In genomic region chr4:8283161-8283560, GRCh38 we compare ENCODE assay signal across 13 cellular contexts. TPM values are rescaled to one million over a fixed set of nuclear protein-coding genes. Genes with fewer than 3 reads are reported as not detected.
"Had no signal": no experiment of that assay in that cellular context is flagged by ENCODE, and none has a peak within 500 bp of the region (broad histone marks: within the 10 kb centered on the region; RNA-seq: fewer than 3 reads in every experiment).

No MANE protein-coding gene starts in this region.

- H3K27ac Mint-ChIP-seq: activated CD4-positive, alpha-beta T cell treated with anti-CD3 and anti-CD28 coated beads, Interleukin-2, amount 10 ng/mL, durations not matched to agents 24 days and 14 days; activated naive CD4-positive, alpha-beta T cell treated with anti-CD3 and anti-CD28 coated beads, Interleukin-2, amount 10 ng/mL, durations not matched to agents 7 days and 5 days; activated T-helper 2 cell treated with anti-CD3 and anti-CD28 coated beads, Interferon-gamma antibody, Interleukin-2, Interleukin-4, amounts not matched to agents 10 μg/mL and 5 μg/mL and 100 μg/mL, durations not matched to agents 14 hours and 24 hours and 36 hours; T-helper 1 cell treated with Interleukin-12 subunit alpha and Interleukin-12 subunit beta and Interleukin-4 antibody, amounts not matched to agents 30 μg/mL and 1 μg/mL, for 36 hours; WTC11 had no signal

- H3K9me3 Mint-ChIP-seq: activated CD4-positive, alpha-beta T cell treated with anti-CD3 and anti-CD28 coated beads, Interleukin-2, amount 10 ng/mL, durations not matched to agents 24 days and 14 days; activated naive CD4-positive, alpha-beta T cell treated with anti-CD3 and anti-CD28 coated beads, Interleukin-2, amount 10 ng/mL, durations not matched to agents 7 days and 5 days; activated T-helper 2 cell treated with anti-CD3 and anti-CD28 coated beads, Interferon-gamma antibody, Interleukin-2, Interleukin-4, amounts not matched to agents 10 μg/mL and 5 μg/mL and 100 μg/mL, durations not matched to agents 14 hours and 24 hours and 36 hours; effector memory CD8-positive, alpha-beta T cell; naive B cell; T-helper 1 cell treated with Interleukin-12 subunit alpha and Interleukin-12 subunit beta and Interleukin-4 antibody, amounts not matched to agents 30 μg/mL and 1 μg/mL, for 36 hours; WTC11 had no signal

- H3K4me3 Mint-ChIP-seq: activated CD4-positive, alpha-beta T cell treated with anti-CD3 and anti-CD28 coated beads, Interleukin-2, amount 10 ng/mL, durations not matched to agents 24 days and 14 days; activated naive CD4-positive, alpha-beta T cell treated with anti-CD3 and anti-CD28 coated beads, Interleukin-2, amount 10 ng/mL, durations not matched to agents 7 days and 5 days; effector memory CD8-positive, alpha-beta T cell; naive B cell; T-helper 1 cell treated with Interleukin-12 subunit alpha and Interleukin-12 subunit beta and Interleukin-4 antibody, amounts not matched to agents 30 μg/mL and 1 μg/mL, for 36 hours; WTC11 had no signal

- H3K27me3 Mint-ChIP-seq: activated CD4-positive, alpha-beta T cell treated with anti-CD3 and anti-CD28 coated beads, Interleukin-2, amount 10 ng/mL, durations not matched to agents 24 days and 14 days; activated naive CD4-positive, alpha-beta T cell treated with anti-CD3 and anti-CD28 coated beads, Interleukin-2, amount 10 ng/mL, durations not matched to agents 7 days and 5 days; naive B cell had no signal

- H3K4me1 Mint-ChIP-seq: activated CD4-positive, alpha-beta T cell treated with anti-CD3 and anti-CD28 coated beads, Interleukin-2, amount 10 ng/mL, durations not matched to agents 24 days and 14 days; activated naive CD4-positive, alpha-beta T cell treated with anti-CD3 and anti-CD28 coated beads, Interleukin-2, amount 10 ng/mL, durations not matched to agents 7 days and 5 days; WTC11 had no signal

- ATAC-seq: effector memory CD8-positive, alpha-beta T cell had no signal

- H3K36me3 Mint-ChIP-seq: activated naive CD4-positive, alpha-beta T cell treated with anti-CD3 and anti-CD28 coated beads, Interleukin-2, amount 10 ng/mL, durations not matched to agents 7 days and 5 days; naive B cell; WTC11 had no signal

- DNase-seq: activated CD4-positive, alpha-beta T cell treated with anti-CD3 and anti-CD28 coated beads, Interleukin-2, amount 10 ng/mL, durations not matched to agents 24 days and 14 days; activated CD8-positive, alpha-beta memory T cell treated with anti-CD3 and anti-CD28 coated beads for 24 hours; activated naive CD4-positive, alpha-beta T cell treated with anti-CD3 and anti-CD28 coated beads, Interleukin-2, amount 10 ng/mL, durations not matched to agents 7 days and 5 days; central memory CD4-positive, alpha-beta T cell; cortex of kidney; effector memory CD8-positive, alpha-beta T cell; hippocampal formation; naive B cell; stimulated activated CD4-positive, alpha-beta T cell treated with anti-CD3 and anti-CD28 coated beads, Interleukin-15, amount 100 ng/mL, for 24 hours; stimulated activated CD4-positive, alpha-beta T cell treated with anti-CD3 and anti-CD28 coated beads, Interleukin-4, amount 100 ng/mL, for 4 hours had no signal

RNA-seq across cellular contexts. Expression of gene HTRA3, which starts 13.6 kb away (rescaled TPM):
- total RNA-seq: activated CD4-positive, alpha-beta T cell treated with anti-CD3 and anti-CD28 coated beads, Interleukin-2, amount 10 ng/mL, durations not matched to agents 24 days and 14 days had no signal
